In genomic region chr15:82045179-82045891, GRCh38 we compare ENCODE assay signal across 1 cellular context.
TF ChIP-seq lines count a peak whose summit lies in the region.

No MANE protein-coding gene starts in this region.

TF ChIP-seq in K562, 482 proteins besides CTCF, POLR2A, EP300 and RAD21 (continued from another document and continues in another):
- no peak for TF ChIP-seq ZBTB40 (IDR thresholded peaks at IDR 0.05)
- TF ChIP-seq ZBTB40 (CRISPR knock-in tag; IDR thresholded peaks at IDR 0.05), result no peak
- TF ChIP-seq ZNF583 (CRISPR knock-in tag; IDR thresholded peaks at IDR 0.05), result no peak
- TF ChIP-seq TAL1 (IDR thresholded peaks at IDR 0.05), result no peak
- TF ChIP-seq ATF4 (CRISPR knock-in tag; IDR thresholded peaks at IDR 0.05), result no peak
- peak; percentile 62; the same call in 1 of the 2 replicates for TF ChIP-seq MTA3 (IDR thresholded peaks at IDR 0.05; ENCODE audit: borderline replicate concordance)
- TF ChIP-seq ZNF586 (CRISPR knock-in tag; conservative IDR thresholded peaks at IDR 0.05), result no peak
- no peak for TF ChIP-seq SIN3A (IDR thresholded peaks at IDR 0.05; ENCODE audit: borderline replicate concordance in 2 of 2, control insufficient read depth in 1 of 2, low read depth in 2 of 2, low read length in 2 of 2)
- TF ChIP-seq ZFX (CRISPR knock-in tag; IDR thresholded peaks at IDR 0.05), result no peak; the same call in 1 of the 2 replicates
- no peak for TF ChIP-seq ZNF274 (IDR thresholded peaks at IDR 0.05; ENCODE audit: borderline replicate concordance, low read depth, low read length)
- no peak for TF ChIP-seq E2F6 (IDR thresholded peaks at IDR 0.05; ENCODE audit: borderline replicate concordance in 1 of 2, extremely low read depth in 1 of 2, insufficient read depth in 1 of 2, insufficient read length in 1 of 2, low read depth in 1 of 2, low read length in 1 of 2, poor library complexity in 1 of 2, severe bottlenecking in 1 of 2)
- no peak for TF ChIP-seq ZNF77 (CRISPR knock-in tag; IDR thresholded peaks at IDR 0.05)
- no peak for TF ChIP-seq STAG1 (CRISPR knock-in tag; IDR thresholded peaks at IDR 0.05; ENCODE audit: borderline replicate concordance)
- no peak for TF ChIP-seq SPI1 (IDR thresholded peaks at IDR 0.05; ENCODE audit: borderline replicate concordance, low read depth, low read length)
- no peak for TF ChIP-seq U2AF1 (optimal IDR thresholded peaks at IDR 0.05; ENCODE audit: low read depth, low read length)
- TF ChIP-seq NR4A1 (CRISPR knock-in tag; IDR thresholded peaks at IDR 0.05), result no peak
- TF ChIP-seq NR4A1 (tag; IDR thresholded peaks at IDR 0.05), result 0 out of 2 replicates have a peak, but pooled peaks have one; percentile 46
- TF ChIP-seq RUNX1 (IDR thresholded peaks at IDR 0.05; ENCODE audit: low read depth), result no peak
- TF ChIP-seq ZNF592 (IDR thresholded peaks at IDR 0.05), result 0 out of 2 replicates have a peak, but pooled peaks have one; percentile 17
- TF ChIP-seq ILF3 (IDR thresholded peaks at IDR 0.05; ENCODE audit: borderline replicate concordance), result no peak; the same call in 1 of the 2 replicates
- TF ChIP-seq HNRNPUL1 (IDR thresholded peaks at IDR 0.05; ENCODE audit: low read length), result no peak
- no peak for TF ChIP-seq EZH2 (IDR thresholded peaks at IDR 0.05; ENCODE audit: borderline replicate concordance, low read depth, low read length)
- no peak for TF ChIP-seq FOXA3 (CRISPR knock-in tag; conservative IDR thresholded peaks at IDR 0.05 in 1 of 2, IDR thresholded peaks at IDR 0.05 in 1 of 2)
- TF ChIP-seq POLR2B (IDR thresholded peaks at IDR 0.05; ENCODE audit: low read depth, partially characterized antibody), result no peak
- TF ChIP-seq YBX1 (IDR thresholded peaks at IDR 0.05), result no peak
- TF ChIP-seq PKNOX1 (IDR thresholded peaks at IDR 0.05), result no peak
- TF ChIP-seq GABPB2 (CRISPR knock-in tag; conservative IDR thresholded peaks at IDR 0.05), result no peak
- TF ChIP-seq TAF9B (IDR thresholded peaks at IDR 0.05; ENCODE audit: partially characterized antibody), result no peak
- no peak for TF ChIP-seq JUND (IDR thresholded peaks at IDR 0.05; ENCODE audit: borderline replicate concordance, low read depth, low read length)
- TF ChIP-seq JUND (tag; IDR thresholded peaks at IDR 0.05; ENCODE audit: borderline replicate concordance, low read depth, low read length), result no peak
- TF ChIP-seq L3MBTL2 (IDR thresholded peaks at IDR 0.05), result peak; percentile 53
- TF ChIP-seq CHCHD3 (CRISPR knock-in tag; IDR thresholded peaks at IDR 0.05), result no peak
- no peak for TF ChIP-seq PPARD (CRISPR knock-in tag; IDR thresholded peaks at IDR 0.05)
- TF ChIP-seq FUS (optimal IDR thresholded peaks at IDR 0.05; ENCODE audit: low read depth, low read length), result no peak
- no peak for TF ChIP-seq ZNF707 (CRISPR knock-in tag; conservative IDR thresholded peaks at IDR 0.05)
- no peak for TF ChIP-seq HNRNPK (IDR thresholded peaks at IDR 0.05; ENCODE audit: low read depth, low read length, poor library complexity, severe bottlenecking)
- TF ChIP-seq MAFG (tag; conservative IDR thresholded peaks at IDR 0.05), result no peak
- no peak for TF ChIP-seq ZNF146 (CRISPR knock-in tag; IDR thresholded peaks at IDR 0.05; ENCODE audit: unreplicated experiment)
- TF ChIP-seq SREBF2 (CRISPR knock-in tag; IDR thresholded peaks at IDR 0.05), result no peak
- no peak for TF ChIP-seq ZNF174 (CRISPR knock-in tag; IDR thresholded peaks at IDR 0.05)
- TF ChIP-seq PATZ1 (CRISPR knock-in tag; IDR thresholded peaks at IDR 0.05; ENCODE audit: borderline replicate concordance), result no peak
- TF ChIP-seq GTF2B (IDR thresholded peaks at IDR 0.05; ENCODE audit: extremely low read depth, insufficient read length), result no peak
- TF ChIP-seq MTA1 (IDR thresholded peaks at IDR 0.05; ENCODE audit: borderline replicate concordance), result 0 out of 2 replicates have a peak, but pooled peaks have one; percentile 18
- TF ChIP-seq TSC22D4 (tag; IDR thresholded peaks at IDR 0.05), result no peak
- TF ChIP-seq ZC3H4 (CRISPR knock-in tag; IDR thresholded peaks at IDR 0.05; ENCODE audit: borderline replicate concordance), result no peak
- 0 out of 2 replicates have a peak, but pooled peaks have one; percentile 42 for TF ChIP-seq CREB3L1 (IDR thresholded peaks at IDR 0.05; ENCODE audit: borderline replicate concordance, low read depth)
